Comparison of ENCODE assay signal across 19 cellular contexts in genomic region chr3:102237181-102237580, GRCh38.
"Had no signal": no experiment of that assay in that cellular context is flagged by ENCODE, and none has a peak within 500 bp of the region (broad histone marks: within the 10 kb centered on the region; RNA-seq: fewer than 3 reads in every experiment).

No MANE protein-coding gene starts in this region.

- H3K27me3 ChIP-seq: foreskin keratinocyte, right atrium auricular region, sigmoid colon, tibial artery had no signal

- ATAC-seq: foreskin keratinocyte; left lobe of liver; natural killer cell; stimulated activated effector memory CD8-positive, alpha-beta T cell treated with anti-CD3 and anti-CD28 coated beads, Interleukin-12 subunit alpha, Interleukin-12 subunit beta, amount 100 ng/mL, for 72 hours had no signal

- H3K9me3 ChIP-seq: right atrium auricular region, sigmoid colon, tibial artery had no signal

- H3K27ac ChIP-seq: coronary artery, foreskin keratinocyte, right atrium auricular region, sigmoid colon, skin epidermis, tibial artery had no signal

- H3K4me1 ChIP-seq: right atrium auricular region, sigmoid colon, tibial artery had no signal

- H3K4me3 ChIP-seq: coronary artery, right atrium auricular region, sigmoid colon, skin epidermis, tibial artery had no signal

- H3K36me3 ChIP-seq: right atrium auricular region, sigmoid colon, tibial artery had no signal

- DNase-seq: effector CD4-positive, alpha-beta T cell; endodermal cell; erythroblast; foreskin keratinocyte; head of caudate nucleus; hippocampal formation; kidney glomerular epithelial cell; mammary epithelial cell; natural killer cell; posterior cingulate gyrus; sigmoid colon; stimulated activated CD4-positive, alpha-beta T cell treated with anti-CD3 and anti-CD28 coated beads, Interleukin-2, amount 100 ng/mL, for 48 hours; stimulated activated CD8-positive, alpha-beta memory T cell treated with anti-CD3 and anti-CD28 coated beads, Interleukin-4, amount 100 ng/mL, for 48 hours; tibial artery had no signal
